ENCODE assay signal across 9 cellular contexts in genomic region chr2:218273214-218273907, GRCh38. TPM values are rescaled to one million over a fixed set of nuclear protein-coding genes. Genes with fewer than 3 reads are reported as not detected.
DNase-seq lines count a peak whose midpoint lies in the region; ATAC-seq and TF ChIP-seq lines count a peak whose summit lies in the region.
"Not testable (repeated sequence)": the region's sequence is repeated elsewhere in the genome, so short reads cannot be mapped to it uniquely, and the experiment has no call there.
"Had no signal": no experiment of that assay in that cellular context is flagged by ENCODE, and none has a peak within 500 bp of the region (broad histone marks: within the 10 kb centered on the region; RNA-seq: fewer than 3 reads in every experiment).

No MANE protein-coding gene starts in this region.

- not testable (repeated sequence) for ATAC-seq in PC-3; naive thymus-derived CD4-positive, alpha-beta T cell

- peak overlapping the region; percentile 50; the same call in 1 of the 2 replicates for H3K9ac ChIP-seq in PC-3 (ENCODE audit: low read length)
- H3K9ac ChIP-seq in colonic mucosa (ENCODE audit: low read depth in 2 of 2, low read length in 2 of 2) = peak overlapping the region in 1 of 2 donors; percentile 95

- 51 to 61% methylated on average over 5 to 8 of the region's 8 CpGs for WGBS in transverse colon (ENCODE audit: low coverage in 1 of 2), 2 donors

- H3K4me3 Mint-ChIP-seq in CD14-positive monocyte; activated T-helper 2 cell treated with anti-CD3 and anti-CD28 coated beads, Interferon-gamma antibody, Interleukin-2, Interleukin-4, amounts not matched to agents 10 μg/mL and 5 μg/mL and 100 μg/mL, durations not matched to agents 14 hours and 24 hours and 36 hours (ENCODE audit: low read depth); immature natural killer cell; naive thymus-derived CD4-positive, alpha-beta T cell: not testable (repeated sequence)

- intact Hi-C loops in CD14-positive monocyte (cut with micrococcal nuclease) = loop anchor here (5.0 to 10.0 kb wide), 4 partner anchors 124 to 291 kb away; partner anchors contain the start of genes CTDSP1 (in 2 of the 2), CNOT9 (in 1 of the 2) and USP37 (in 1 of the 2)
- intact Hi-C loops in PC-3 (cut with micrococcal nuclease) = loop anchor here (2.0 kb wide), 1 partner anchor 27 kb away; no protein-coding TSS in a partner anchor
- intact Hi-C loops in activated T-helper 2 cell treated with anti-CD3 and anti-CD28 coated beads, Interferon-gamma antibody, Interleukin-2, Interleukin-4, amounts not matched to agents 10 μg/mL and 5 μg/mL and 100 μg/mL, durations not matched to agents 14 hours and 24 hours and 36 hours (cut with micrococcal nuclease) = loop anchor here (5.0 kb wide), 1 partner anchor 1114 kb away; the partner anchor contains the start of gene DNPEP
- intact Hi-C loops in colonic mucosa (cut with DNase I); transverse colon (cut with DNase I; ENCODE audit: low total_unique reads): not testable (repeated sequence)
- intact Hi-C loops in naive thymus-derived CD4-positive, alpha-beta T cell (cut with micrococcal nuclease) = loop anchor here (5.0 to 10.0 kb wide), 5 partner anchors 244 to 1861 kb away; partner anchors contain the start of genes CNPPD1 (in 1 of the 2), GMPPA (in 1 of the 2), RETREG2 (in 1 of the 2) and SMARCAL1 (in 1 of the 2)

- H3K4me1 Mint-ChIP-seq in CD14-positive monocyte = peaks cover 52% of the 10 kb centered on the region
- H3K4me1 Mint-ChIP-seq in activated T-helper 2 cell treated with anti-CD3 and anti-CD28 coated beads, Interferon-gamma antibody, Interleukin-2, Interleukin-4, amounts not matched to agents 10 μg/mL and 5 μg/mL and 100 μg/mL, durations not matched to agents 14 hours and 24 hours and 36 hours (ENCODE audit: low read depth) = peaks cover 20% of the 10 kb centered on the region
- H3K4me1 Mint-ChIP-seq in immature natural killer cell = peaks cover 36 to 51% of the 10 kb centered on the region in 2 donors
- peaks cover 20 to 50% (median 39%) of the 10 kb centered on the region in 7 donors for H3K4me1 Mint-ChIP-seq in naive thymus-derived CD4-positive, alpha-beta T cell

- not testable (repeated sequence) for H3K9me3 Mint-ChIP-seq in CD14-positive monocyte; activated T-helper 2 cell treated with anti-CD3 and anti-CD28 coated beads, Interferon-gamma antibody, Interleukin-2, Interleukin-4, amounts not matched to agents 10 μg/mL and 5 μg/mL and 100 μg/mL, durations not matched to agents 14 hours and 24 hours and 36 hours; immature natural killer cell; naive thymus-derived CD4-positive, alpha-beta T cell

- not testable (repeated sequence) for TF ChIP-seq CTCF in CD14-positive monocyte (IDR thresholded peaks at IDR 0.05); PC-3 (conservative IDR thresholded peaks at IDR 0.05; ENCODE audit: low read depth, low read length); colonic mucosa (IDR thresholded peaks at IDR 0.05); transverse colon (IDR thresholded peaks at IDR 0.05)

- H3K4me3 ChIP-seq in PC-3 (ENCODE audit: low read length); colonic mucosa; naive thymus-derived CD4-positive, alpha-beta T cell (ENCODE audit: low read length); skin epidermis; transverse colon: not testable (repeated sequence)

- BruUV-seq in PC-3 (replicated peaks; lab: Mats Ljungman, UMichigan) = not testable (repeated sequence)

- POLR2A ChIA-PET in PC-3 (lab: Charles Lee; ENCODE audit: unreplicated experiment) = interaction anchor here (1.6 kb wide), 1 partner anchor 14 kb away, joined by 13 read pairs; no protein-coding TSS in a partner anchor
- POLR2A ChIA-PET in naive thymus-derived CD4-positive, alpha-beta T cell (lab: Charles Lee) = interaction anchor here (0.8 to 9.0 kb wide), 8 partner anchors 12 to 127 kb away, joined by 3 to 125 read pairs (median 16); partner anchors contain the start of genes CATIP and TMBIM1

- H3K4me2 ChIP-seq in PC-3 (ENCODE audit: low read length) = peak overlapping the region; percentile 76

- peaks cover 30% of the 10 kb centered on the region; the same call in 1 of the 2 replicates for H3K36me3 ChIP-seq in PC-3 (ENCODE audit: low read depth, low read length)
- H3K36me3 ChIP-seq in colonic mucosa = peaks cover 27% of the 10 kb centered on the region
- peaks cover 13 to 53% (median 22%) of the 10 kb centered on the region in 3 experiments for H3K36me3 ChIP-seq in naive thymus-derived CD4-positive, alpha-beta T cell (ENCODE audit: control insufficient read depth in 2 of 3, insufficient read depth in 3 of 3, low read length in 3 of 3)
- H3K36me3 ChIP-seq in transverse colon = peaks cover 0 to 37% (median 20%) of the 10 kb centered on the region in 4 donors

- H3K27me3 ChIP-seq in PC-3 (ENCODE audit: low read length); colonic mucosa; naive thymus-derived CD4-positive, alpha-beta T cell (ENCODE audit: control insufficient read depth in 2 of 2, insufficient read depth in 2 of 2, low read length in 2 of 2); transverse colon: not testable (repeated sequence)

- peaks cover 46 to 54% of the 10 kb centered on the region in 2 donors for H3K36me3 Mint-ChIP-seq in CD14-positive monocyte
- peaks cover 48% of the 10 kb centered on the region for H3K36me3 Mint-ChIP-seq in activated T-helper 2 cell treated with anti-CD3 and anti-CD28 coated beads, Interferon-gamma antibody, Interleukin-2, Interleukin-4, amounts not matched to agents 10 μg/mL and 5 μg/mL and 100 μg/mL, durations not matched to agents 14 hours and 24 hours and 36 hours (ENCODE audit: low read depth)
- peaks cover 5 to 36% (median 11%) of the 10 kb centered on the region in 3 donors for H3K36me3 Mint-ChIP-seq in immature natural killer cell
- H3K36me3 Mint-ChIP-seq in naive thymus-derived CD4-positive, alpha-beta T cell = peaks cover 0 to 35% (median 11%) of the 10 kb centered on the region in 5 donors

- H3K27ac Mint-ChIP-seq in CD14-positive monocyte (peak overlapping the region in 6 of 7 donors; percentile 35 to 75 (median 70)), immature natural killer cell (peak overlapping the region; percentile 67 to 89 (median 82))
- peak overlapping the region; percentile 43 for H3K27ac Mint-ChIP-seq in activated T-helper 2 cell treated with anti-CD3 and anti-CD28 coated beads, Interferon-gamma antibody, Interleukin-2, Interleukin-4, amounts not matched to agents 10 μg/mL and 5 μg/mL and 100 μg/mL, durations not matched to agents 14 hours and 24 hours and 36 hours
- H3K27ac Mint-ChIP-seq in naive thymus-derived CD4-positive, alpha-beta T cell = peak overlapping the region in 8 of 9 donors; percentile 8 to 90 (median 66)

- peaks cover 19% of the 10 kb centered on the region for H3K4me1 ChIP-seq in PC-3 (ENCODE audit: insufficient read depth, low read length)
- peaks cover 24% of the 10 kb centered on the region for H3K4me1 ChIP-seq in colonic mucosa
- peaks cover 27 to 30% of the 10 kb centered on the region in 2 donors for H3K4me1 ChIP-seq in naive thymus-derived CD4-positive, alpha-beta T cell (ENCODE audit: control insufficient read depth in 2 of 2, insufficient read depth in 2 of 2, low read length in 2 of 2)
- H3K4me1 ChIP-seq in transverse colon = peaks cover 26 to 55% (median 44%) of the 10 kb centered on the region in 4 donors

- not testable (repeated sequence) for TF ChIP-seq EP300 in transverse colon (IDR thresholded peaks at IDR 0.05; ENCODE audit: low read depth)

- peaks cover 35% of the 10 kb centered on the region for H3K79me2 ChIP-seq in PC-3 (ENCODE audit: low read length)

- H2AFZ ChIP-seq in PC-3 (ENCODE audit: low read length) = not testable (repeated sequence)

- DNase-seq in CD14-positive monocyte (ENCODE audit: low spot score); PC-3; activated T-helper 2 cell treated with anti-CD3 and anti-CD28 coated beads, Interferon-gamma antibody, Interleukin-2, Interleukin-4, amounts not matched to agents 10 μg/mL and 5 μg/mL and 100 μg/mL, durations not matched to agents 14 hours and 24 hours and 36 hours (ENCODE audit: low spot score); colonic mucosa; immature natural killer cell; naive thymus-derived CD4-positive, alpha-beta T cell; transverse colon: not testable (repeated sequence)

- not testable (repeated sequence) for H3K27me3 Mint-ChIP-seq in CD14-positive monocyte (ENCODE audit: low read depth in 3 of 3); activated T-helper 2 cell treated with anti-CD3 and anti-CD28 coated beads, Interferon-gamma antibody, Interleukin-2, Interleukin-4, amounts not matched to agents 10 μg/mL and 5 μg/mL and 100 μg/mL, durations not matched to agents 14 hours and 24 hours and 36 hours (ENCODE audit: low read depth); immature natural killer cell (ENCODE audit: low read depth in 3 of 3); naive thymus-derived CD4-positive, alpha-beta T cell

- CTCF ChIA-PET in PC-3 (lab: Charles Lee) = interaction anchor here (0.6 to 2.2 kb wide), 7 partner anchors 9 to 123 kb away, joined by 3 to 21 read pairs (median 7); partner anchors contain the start of gene CATIP
- CTCF ChIA-PET in naive thymus-derived CD4-positive, alpha-beta T cell (lab: Charles Lee) = interaction anchor here (0.6 to 9.4 kb wide), 17 partner anchors 10 to 399 kb away, joined by 3 to 188 read pairs (median 4); partner anchors contain the start of genes CATIP and TMBIM1

- not testable (repeated sequence) for H3F3A ChIP-seq in PC-3 (ENCODE audit: low read length, unreplicated experiment)

- not testable (repeated sequence) for H3K9me2 ChIP-seq in PC-3 (replicated peaks; ENCODE audit: low read length)

- H3K27ac ChIP-seq in PC-3 (ENCODE audit: low read length) (peak overlapping the region; percentile 72), colonic mucosa (peak overlapping the region; percentile 82), skin epidermis (peak overlapping the region in 13 of 21 experiments; percentile 3 to 81 (median 62)), transverse colon (peak overlapping the region; percentile 85 to 89 (median 88))
- peak overlapping the region; percentile 24 for H3K27ac ChIP-seq in naive thymus-derived CD4-positive, alpha-beta T cell (ENCODE audit: low read depth, low read length)

- not testable (repeated sequence) for H4K20me1 ChIP-seq in PC-3 (ENCODE audit: low read length)

- TF ChIP-seq POLR2A in transverse colon (IDR thresholded peaks at IDR 0.05) = not testable (repeated sequence)

- H3K9me3 ChIP-seq in PC-3 (ENCODE audit: low read length); colonic mucosa; naive thymus-derived CD4-positive, alpha-beta T cell (ENCODE audit: control insufficient read depth in 2 of 3, low read length in 3 of 3); transverse colon: not testable (repeated sequence)

- in situ Hi-C loops in transverse colon (cut with MboI; ENCODE audit: low pct_ligation_motif_present in 1 of 4, low pct_unique_long_range_greater_than_20kb in 1 of 4, low sequenced_read_pairs in 3 of 4) = not testable (repeated sequence)

RNA-seq across cellular contexts. Expression of gene PNKD, which starts 3.0 kb away (rescaled TPM):
- polyA plus RNA-seq in CD14-positive monocyte (10 to 100 TPM; 79.8 to 92.0 TPM), immature natural killer cell (100 to 1,000 TPM in 1 of 3 donors, 10 to 100 TPM in 2; 96.3 to 145 (median 98.9) TPM)
- total RNA-seq in PC-3 (2014; rRNA removed) (95.5 and 97.7 TPM in 2 replicates), colonic mucosa (100 to 1,000 TPM; 109 to 136 TPM), transverse colon (100 to 1,000 TPM in 2 of 4 donors, 10 to 100 TPM in 2; 14.3 to 111 (median 100) TPM)
- total RNA-seq in activated T-helper 2 cell treated with anti-CD3 and anti-CD28 coated beads, Interferon-gamma antibody, Interleukin-2, Interleukin-4, amounts not matched to agents 10 μg/mL and 5 μg/mL and 100 μg/mL, durations not matched to agents 14 hours and 24 hours and 36 hours = 19.9 and 20.8 TPM in 2 replicates
- total RNA-seq in naive thymus-derived CD4-positive, alpha-beta T cell = 10 to 100 TPM; 18.5 to 38.4 (median 25.2) TPM
- polyA plus RNA-seq in naive thymus-derived CD4-positive, alpha-beta T cell = 100 to 1,000 TPM in 1 of 2 donors, 10 to 100 TPM in 1; 92.2 to 108 TPM

RNA-seq across cellular contexts. Expression of gene AAMP, which starts 3.4 kb away (rescaled TPM):
- polyA plus RNA-seq in CD14-positive monocyte = 10 to 100 TPM; 90.8 to 98.7 TPM
- 272 and 312 TPM in 2 replicates for total RNA-seq in PC-3 (2014; rRNA removed)
- 82.4 and 82.9 TPM in 2 replicates for total RNA-seq in activated T-helper 2 cell treated with anti-CD3 and anti-CD28 coated beads, Interferon-gamma antibody, Interleukin-2, Interleukin-4, amounts not matched to agents 10 μg/mL and 5 μg/mL and 100 μg/mL, durations not matched to agents 14 hours and 24 hours and 36 hours
- 100 to 1,000 TPM in 1 of 2 donors, 10 to 100 TPM in 1; 96.1 to 137 TPM for total RNA-seq in colonic mucosa
- 100 to 1,000 TPM in 2 of 3 donors, 10 to 100 TPM in 1; 71.8 to 158 (median 101) TPM for polyA plus RNA-seq in immature natural killer cell
- total RNA-seq in naive thymus-derived CD4-positive, alpha-beta T cell = 10 to 100 TPM; 54.1 to 67.0 (median 61.2) TPM
- polyA plus RNA-seq in naive thymus-derived CD4-positive, alpha-beta T cell = 100 to 1,000 TPM in 1 of 2 donors, 10 to 100 TPM in 1; 98.6 to 108 TPM
- total RNA-seq in transverse colon = 100 to 1,000 TPM in 3 of 4 donors, 10 to 100 TPM in 1; 96.9 to 466 (median 174) TPM

RNA-seq across cellular contexts. Expression of gene GPBAR1, which starts 12.5 kb away (rescaled TPM):
- 100 to 1,000 TPM; 143 to 181 TPM for polyA plus RNA-seq in CD14-positive monocyte
- total RNA-seq in PC-3 (2014; rRNA removed) = 0.18 TPM in 1 of 2 replicates, not detected in the other
- total RNA-seq in activated T-helper 2 cell treated with anti-CD3 and anti-CD28 coated beads, Interferon-gamma antibody, Interleukin-2, Interleukin-4, amounts not matched to agents 10 μg/mL and 5 μg/mL and 100 μg/mL, durations not matched to agents 14 hours and 24 hours and 36 hours = 0.41 and 0.87 TPM in 2 replicates
- total RNA-seq in colonic mucosa = 1 to 10 TPM; 1.1 to 1.3 TPM
- polyA plus RNA-seq in immature natural killer cell = 1 to 10 TPM in 1 of 3 donors, under 1 TPM in 2; 0.19 to 2.9 (median 0.22) TPM
- 10 to 100 TPM in 1 of 5 experiments, 1 to 10 TPM in 3, under 1 TPM in 1; 0.80 to 12.9 (median 1.9) TPM for total RNA-seq in naive thymus-derived CD4-positive, alpha-beta T cell
- under 1 TPM; 0.15 to 0.27 TPM for polyA plus RNA-seq in naive thymus-derived CD4-positive, alpha-beta T cell
- total RNA-seq in transverse colon = 1 to 10 TPM in 2 of 4 donors, not detected in 2; 2.5 to 3.0 TPM
- total RNA-seq: H7 had no signal

RNA-seq across cellular contexts. Expression of gene TMBIM1, which starts 18.9 kb away (rescaled TPM):
- polyA plus RNA-seq in CD14-positive monocyte = 100 to 1,000 TPM; 129 to 139 TPM
- total RNA-seq in PC-3 (2014; rRNA removed) = 42.8 and 45.0 TPM in 2 replicates
- 69.6 and 73.7 TPM in 2 replicates for total RNA-seq in activated T-helper 2 cell treated with anti-CD3 and anti-CD28 coated beads, Interferon-gamma antibody, Interleukin-2, Interleukin-4, amounts not matched to agents 10 μg/mL and 5 μg/mL and 100 μg/mL, durations not matched to agents 14 hours and 24 hours and 36 hours
- 100 to 1,000 TPM; 273 to 375 TPM for total RNA-seq in colonic mucosa
- 100 to 1,000 TPM; 119 to 268 (median 155) TPM for polyA plus RNA-seq in immature natural killer cell
- total RNA-seq in naive thymus-derived CD4-positive, alpha-beta T cell = 100 to 1,000 TPM in 2 of 5 experiments, 10 to 100 TPM in 3; 51.7 to 112 (median 83.8) TPM
- 100 to 1,000 TPM in 1 of 2 donors, 10 to 100 TPM in 1; 92.4 to 115 TPM for polyA plus RNA-seq in naive thymus-derived CD4-positive, alpha-beta T cell
- total RNA-seq in transverse colon = 100 to 1,000 TPM in 3 of 4 donors, 10 to 100 TPM in 1; 80.0 to 356 (median 200) TPM

RNA-seq across cellular contexts. Expression of gene ARPC2, which starts 56.4 kb away (rescaled TPM):
- polyA plus RNA-seq in CD14-positive monocyte = 1,000 to 10,000 TPM; 1,162 to 1,227 TPM
- 210 and 213 TPM in 2 replicates for total RNA-seq in PC-3 (2014; rRNA removed)
- 639 and 643 TPM in 2 replicates for total RNA-seq in activated T-helper 2 cell treated with anti-CD3 and anti-CD28 coated beads, Interferon-gamma antibody, Interleukin-2, Interleukin-4, amounts not matched to agents 10 μg/mL and 5 μg/mL and 100 μg/mL, durations not matched to agents 14 hours and 24 hours and 36 hours
- total RNA-seq in colonic mucosa = 100 to 1,000 TPM; 282 to 346 TPM
- polyA plus RNA-seq in immature natural killer cell = 1,000 to 10,000 TPM; 1,394 to 2,060 (median 1,454) TPM
- total RNA-seq in naive thymus-derived CD4-positive, alpha-beta T cell = 100 to 1,000 TPM; 330 to 694 (median 368) TPM
- polyA plus RNA-seq in naive thymus-derived CD4-positive, alpha-beta T cell = 100 to 1,000 TPM; 628 to 638 TPM
- total RNA-seq in transverse colon = 100 to 1,000 TPM in 3 of 4 donors, 10 to 100 TPM in 1; 65.5 to 343 (median 275) TPM

Comparison
In these comparisons a context has a peak if more than half of its experiments do, and no peak if none do; other contexts are left out.
1. H3K27ac ChIP-seq: peak in every context shown above with its lines; median percentile 88 in transverse colon; 82 in colonic mucosa; 72 in PC-3; 62 in skin epidermis; 24 in naive thymus-derived CD4-positive, alpha-beta T cell.